ENCODE assay signal across 1 cellular context in genomic region chr17:42577532-42578281, GRCh38.
TF ChIP-seq lines count a peak whose summit lies in the region.

PSMC3IP (minus strand) TSS chr17:42577729; CDS start chr17:42577686, 43 bp downstream.

TF ChIP-seq in HepG2, 621 proteins besides CTCF, POLR2A, EP300 and RAD21 (continued from another document):
- TF ChIP-seq ZHX2 (IDR thresholded peaks at IDR 0.05; ENCODE audit: low read depth), result peak; percentile 78
- TF ChIP-seq ZHX2 (CRISPR knock-in tag; IDR thresholded peaks at IDR 0.05; ENCODE audit: borderline replicate concordance), result no peak
- TF ChIP-seq ZNF225 (CRISPR knock-in tag; IDR thresholded peaks at IDR 0.05), result peak; percentile 66; the same call in 1 of the 2 replicates
- no peak; the same call in 1 of the 2 replicates for TF ChIP-seq ZNF331 (CRISPR knock-in tag; IDR thresholded peaks at IDR 0.05)
- peak; percentile 56; the same call in 1 of the 2 replicates for TF ChIP-seq KDM3A (CRISPR knock-in tag; IDR thresholded peaks at IDR 0.05; ENCODE audit: low read depth)
- TF ChIP-seq ZNF800 (CRISPR knock-in tag; IDR thresholded peaks at IDR 0.05), result peak; percentile 43
- TF ChIP-seq PHF20 (CRISPR knock-in tag; IDR thresholded peaks at IDR 0.05), result peak; percentile 85
- no peak for TF ChIP-seq ONECUT2 (CRISPR knock-in tag; IDR thresholded peaks at IDR 0.05)
- no peak for TF ChIP-seq TCF7 (IDR thresholded peaks at IDR 0.05; ENCODE audit: low read depth)
- peak; percentile 60; the same call in 1 of the 2 replicates for TF ChIP-seq ZBTB7B (CRISPR knock-in tag; IDR thresholded peaks at IDR 0.05)
- TF ChIP-seq ZNF839 (CRISPR knock-in tag; IDR thresholded peaks at IDR 0.05; ENCODE audit: borderline replicate concordance), result peak; percentile 70; the same call in 1 of the 2 replicates
- 0 out of 2 replicates have a peak, but pooled peaks have one; percentile 34 for TF ChIP-seq IRF1 (CRISPR knock-in tag; IDR thresholded peaks at IDR 0.05; ENCODE audit: low read depth)
